Comparison of ENCODE assay signal across 8 cellular contexts in the genomic region with DNA sequence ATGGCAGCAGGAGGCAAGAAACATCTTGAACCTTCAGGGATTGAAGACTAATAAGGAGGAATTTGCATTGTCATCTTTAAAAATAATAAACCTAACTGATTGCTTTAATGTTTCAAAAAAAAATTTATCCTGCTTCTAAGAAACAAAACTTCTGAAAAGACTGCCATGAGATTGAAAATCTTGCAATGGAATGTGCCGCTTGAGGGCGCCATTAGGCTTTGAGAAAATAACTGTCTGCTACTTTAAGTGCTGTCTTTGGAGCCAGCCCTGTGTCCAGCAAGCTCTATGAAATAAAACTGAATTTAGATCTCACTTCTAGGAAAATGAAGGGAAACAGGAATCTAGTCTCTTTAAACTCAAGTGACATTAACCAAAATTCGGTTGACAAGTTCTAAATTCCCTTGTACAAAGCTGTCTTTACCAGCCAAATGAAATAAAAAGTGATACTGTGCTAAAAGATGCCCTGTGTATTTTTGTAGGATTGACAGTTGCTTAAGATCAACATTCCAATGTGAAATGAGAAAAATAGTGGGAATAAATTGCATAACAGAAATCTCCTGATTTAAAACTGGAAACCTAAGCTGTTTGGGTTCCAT.
DNase-seq lines count a peak whose midpoint lies in the region; ATAC-seq and TF ChIP-seq lines count a peak whose summit lies in the region.

No MANE protein-coding gene starts in this region.

- H2AK5ac ChIP-seq in mesendoderm (ENCODE audit: low read length) = no peak overlapping the region

- H2BK5ac ChIP-seq in mesendoderm (ENCODE audit: low read length) = no peak overlapping the region

- peaks cover 10% of the 10 kb centered on the region for H3K4me1 ChIP-seq in mesendoderm (ENCODE audit: control insufficient read depth, low read depth, low read length)

- H3K9ac ChIP-seq in mesendoderm (ENCODE audit: low read length) = no peak overlapping the region

- no peak overlapping the region for H4K5ac ChIP-seq in mesendoderm (ENCODE audit: low read length)

- H2BK15ac ChIP-seq in mesendoderm (replicated peaks; ENCODE audit: low read depth) = no peak overlapping the region

- H3K4me2 ChIP-seq in mesendoderm (ENCODE audit: low read length) = no peak overlapping the region

- no peak for ATAC-seq in HG03457 (IDR thresholded peaks at IDR 0.05; ENCODE audit: unreplicated experiment)

- peak overlapping the region; percentile 35 for H3K56ac ChIP-seq in mesendoderm (ENCODE audit: low read length)

- H3K36me3 ChIP-seq in mesendoderm (ENCODE audit: control insufficient read depth, insufficient read depth, low read length) = no peaks in the 10 kb centered on the region

- DNase-seq in NCI-H2196 (lab: John Stamatoyannopoulos, UW; ENCODE audit: unreplicated experiment) (peak; percentile 2), NCI-H2196 treated with DMSO at 0.1 percent for 48 hours (lab: John Stamatoyannopoulos, UW; ENCODE audit: unreplicated experiment) (no peak), NCI-H1694 (lab: John Stamatoyannopoulos, UW) (peak; percentile 57), dorsolateral prefrontal cortex (peak in 7 of 10 donors; percentile 44 to 82 (median 66)), mesendoderm (peak; percentile 69)
- DNase-seq in activated CD4-positive, alpha-beta T cell treated with anti-CD3 and anti-CD28 coated beads, Interleukin-2, amount 50 U/mL, for 1 hour = peak; percentile 69
- DNase-seq in stimulated activated CD8-positive, alpha-beta memory T cell treated with anti-CD3 and anti-CD28 coated beads, Interleukin-7, amount 100 ng/mL, for 4 hours (ENCODE audit: low read depth in 2 of 2) = peak; percentile 30 to 55

- TF ChIP-seq CTCF in dorsolateral prefrontal cortex (IDR thresholded peaks at IDR 0.05 in 54 of 56, conservative IDR thresholded peaks at IDR 0.05 in 2 of 56; ENCODE audit: low read depth in 1 of 56, partially characterized antibody in 56 of 56) = peak; percentile 48 to 86 (median 68)

- no peak overlapping the region for H3K18ac ChIP-seq in mesendoderm (ENCODE audit: low read length)

- intact Hi-C loops in dorsolateral prefrontal cortex (cut with DNase I) = loop anchor here in 1 of 2 donors (2.0 kb wide), 1 partner anchor 241 kb away; no protein-coding TSS in a partner anchor

- H3K23ac ChIP-seq in mesendoderm (ENCODE audit: low read length) = no peak overlapping the region

- no peaks in the 10 kb centered on the region for H3K79me2 ChIP-seq in mesendoderm (ENCODE audit: control insufficient read depth, insufficient read depth, low read length)

- WGBS in mesendoderm (ENCODE audit: extremely low coverage, insufficient coverage, low lambda C conversion rate) = no CpG with 5 or more reads among the region's 3 CpGs

- H3K4me3 ChIP-seq in dorsolateral prefrontal cortex (no peak overlapping the region), mesendoderm (ENCODE audit: low read length) (no peak overlapping the region)

- H3K27ac ChIP-seq in dorsolateral prefrontal cortex (no peak overlapping the region), mesendoderm (ENCODE audit: low read depth, low read length) (no peak overlapping the region)

- H2BK120ac ChIP-seq in mesendoderm (ENCODE audit: low read depth, low read length) = no peak overlapping the region

- H3K4ac ChIP-seq in mesendoderm (ENCODE audit: low read depth, low read length) = no peak overlapping the region

- H3K27me3 ChIP-seq in dorsolateral prefrontal cortex (peaks cover 0 to 15% (median 0%) of the 10 kb centered on the region in 45 donors), mesendoderm (ENCODE audit: insufficient read depth, low read length, poor library complexity) (no peaks in the 10 kb centered on the region)

- H3K79me1 ChIP-seq in mesendoderm (ENCODE audit: low read length) = no peaks in the 10 kb centered on the region

- H4K8ac ChIP-seq in mesendoderm (ENCODE audit: low read depth, low read length) = no peak overlapping the region
